Comparison of ENCODE assay signal across 27 cellular contexts in genomic region chr16:1037934-1038257, GRCh38. TPM values are rescaled to one million over a fixed set of nuclear protein-coding genes. Genes with fewer than 3 reads are reported as not detected.
"Had no signal": no experiment of that assay in that cellular context is flagged by ENCODE, and none has a peak within 500 bp of the region (broad histone marks: within the 10 kb centered on the region; RNA-seq: fewer than 3 reads in every experiment).

No MANE protein-coding gene starts in this region.

- H3K9me3 ChIP-seq: esophagus squamous epithelium, gastrocnemius medialis, lower lobe of right lung, thoracic aorta, vagina had no signal

- DNase-seq: activated CD4-positive, alpha-beta memory T cell treated with anti-CD3 and anti-CD28 coated beads for 36 hours; activated CD4-positive, alpha-beta T cell treated with anti-CD3 and anti-CD28 coated beads for 48 hours; activated effector memory CD4-positive, alpha-beta T cell treated with Interleukin-2 at 50 U/mL for 16 hours; activated naive CD4-positive, alpha-beta T cell treated with anti-CD3 and anti-CD28 coated beads for 36 hours; activated naive CD8-positive, alpha-beta T cell treated with anti-CD3 and anti-CD28 coated beads, Interleukin-2, amount 10 ng/mL, durations not matched to agents 7 days and 5 days; activated T-cell treated with anti-CD3 and anti-CD28 coated beads, Interleukin-2, amount 50 U/mL, for 72 hours; amygdala; cerebellar nuclear complex; esophagus squamous epithelium; gastrocnemius medialis; head of caudate nucleus; hypothalamus; kidney; lower lobe of right lung; posterior cingulate gyrus; sigmoid colon; spleen; stimulated activated CD4-positive, alpha-beta T cell treated with anti-CD3 and anti-CD28 coated beads, Interleukin-4, amount 100 ng/mL, for 1 hour; stimulated activated naive CD4-positive, alpha-beta T cell treated with Interleukin-2 at 50 U/mL for 16 hours; T1000 had no signal

- H3K36me3 ChIP-seq: esophagus squamous epithelium, gastrocnemius medialis, lower lobe of right lung, sigmoid colon, spleen, thoracic aorta, vagina had no signal

- H3K9me3 Mint-ChIP-seq: activated CD4-positive, alpha-beta memory T cell treated with anti-CD3 and anti-CD28 coated beads for 36 hours; activated naive CD4-positive, alpha-beta T cell treated with anti-CD3 and anti-CD28 coated beads for 36 hours; activated naive CD8-positive, alpha-beta T cell treated with anti-CD3 and anti-CD28 coated beads, Interleukin-2, amount 10 ng/mL, durations not matched to agents 7 days and 5 days; activated T-cell treated with anti-CD3 and anti-CD28 coated beads, Interleukin-2, amount 50 U/mL, for 72 hours; T-helper 1 cell treated with Interleukin-12 subunit alpha and Interleukin-12 subunit beta and Interleukin-4 antibody, amounts not matched to agents 30 μg/mL and 1 μg/mL, for 36 hours had no signal

- ATAC-seq: activated T-cell treated with anti-CD3 and anti-CD28 coated beads, Interleukin-2, amount 50 U/mL, for 72 hours; gastrocnemius medialis; lower lobe of right lung had no signal

- H3K36me3 Mint-ChIP-seq: activated CD4-positive, alpha-beta memory T cell treated with anti-CD3 and anti-CD28 coated beads for 36 hours; activated naive CD8-positive, alpha-beta T cell treated with anti-CD3 and anti-CD28 coated beads, Interleukin-2, amount 10 ng/mL, durations not matched to agents 7 days and 5 days; type B pancreatic cell had no signal

- H3K4me1 ChIP-seq: gastrocnemius medialis, lower lobe of right lung, sigmoid colon had no signal

- H3K27me3 ChIP-seq: vagina had no signal

- H3K27me3 Mint-ChIP-seq: type B pancreatic cell had no signal

- H3K4me1 Mint-ChIP-seq: activated naive CD8-positive, alpha-beta T cell treated with anti-CD3 and anti-CD28 coated beads, Interleukin-2, amount 10 ng/mL, durations not matched to agents 7 days and 5 days had no signal

- H3K27ac ChIP-seq: coronary artery, esophagus squamous epithelium, gastrocnemius medialis, lower lobe of right lung, sigmoid colon, spleen, thoracic aorta, vagina had no signal

- H3K4me3 ChIP-seq: coronary artery, esophagus squamous epithelium, gastrocnemius medialis, lower lobe of right lung, sigmoid colon, spleen, thoracic aorta, vagina had no signal

- H3K27ac Mint-ChIP-seq: activated CD4-positive, alpha-beta memory T cell treated with anti-CD3 and anti-CD28 coated beads for 36 hours; activated naive CD4-positive, alpha-beta T cell treated with anti-CD3 and anti-CD28 coated beads for 36 hours; activated naive CD8-positive, alpha-beta T cell treated with anti-CD3 and anti-CD28 coated beads, Interleukin-2, amount 10 ng/mL, durations not matched to agents 7 days and 5 days; activated T-cell treated with anti-CD3 and anti-CD28 coated beads, Interleukin-2, amount 50 U/mL, for 72 hours; T-helper 1 cell treated with Interleukin-12 subunit alpha and Interleukin-12 subunit beta and Interleukin-4 antibody, amounts not matched to agents 30 μg/mL and 1 μg/mL, for 36 hours; type B pancreatic cell had no signal

- H3K4me3 Mint-ChIP-seq: activated CD4-positive, alpha-beta memory T cell treated with anti-CD3 and anti-CD28 coated beads for 36 hours; activated naive CD4-positive, alpha-beta T cell treated with anti-CD3 and anti-CD28 coated beads for 36 hours; activated naive CD8-positive, alpha-beta T cell treated with anti-CD3 and anti-CD28 coated beads, Interleukin-2, amount 10 ng/mL, durations not matched to agents 7 days and 5 days; activated T-cell treated with anti-CD3 and anti-CD28 coated beads, Interleukin-2, amount 50 U/mL, for 72 hours; T-helper 1 cell treated with Interleukin-12 subunit alpha and Interleukin-12 subunit beta and Interleukin-4 antibody, amounts not matched to agents 30 μg/mL and 1 μg/mL, for 36 hours; type B pancreatic cell had no signal

RNA-seq across cellular contexts. Expression of gene SSTR5, which starts 34.7 kb away (rescaled TPM):
- total RNA-seq: activated CD4-positive, alpha-beta memory T cell treated with anti-CD3 and anti-CD28 coated beads for 36 hours; activated naive CD4-positive, alpha-beta T cell treated with anti-CD3 and anti-CD28 coated beads for 36 hours; activated naive CD8-positive, alpha-beta T cell treated with anti-CD3 and anti-CD28 coated beads, Interleukin-2, amount 10 ng/mL, durations not matched to agents 7 days and 5 days; activated T-cell treated with anti-CD3 and anti-CD28 coated beads, Interleukin-2, amount 50 U/mL, for 72 hours; esophagus squamous epithelium; lower lobe of right lung; sigmoid colon; spleen had no signal
- polyA plus RNA-seq: neural cell, spleen had no signal

RNA-seq across cellular contexts. Expression of gene C1QTNF8, which starts 58.1 kb away (rescaled TPM):
- total RNA-seq: activated CD4-positive, alpha-beta memory T cell treated with anti-CD3 and anti-CD28 coated beads for 36 hours; activated naive CD4-positive, alpha-beta T cell treated with anti-CD3 and anti-CD28 coated beads for 36 hours; activated naive CD8-positive, alpha-beta T cell treated with anti-CD3 and anti-CD28 coated beads, Interleukin-2, amount 10 ng/mL, durations not matched to agents 7 days and 5 days; activated T-cell treated with anti-CD3 and anti-CD28 coated beads, Interleukin-2, amount 50 U/mL, for 72 hours; esophagus squamous epithelium; gastrocnemius medialis; kidney; lower lobe of right lung; omental fat pad; sigmoid colon; spleen; vagina had no signal
- polyA plus RNA-seq: sigmoid colon, spleen had no signal
